15 cellular contexts compared by ENCODE assay signal in genomic region chr5:89309268-89309667, GRCh38.
DNase-seq lines count a peak whose midpoint lies in the region; ATAC-seq and TF ChIP-seq lines count a peak whose summit lies in the region.
"Had no signal": no experiment of that assay in that cellular context is flagged by ENCODE, and none has a peak within 500 bp of the region (broad histone marks: within the 10 kb centered on the region; RNA-seq: fewer than 3 reads in every experiment).

No MANE protein-coding gene starts in this region.

- no peak overlapping the region for H3K4me3 Mint-ChIP-seq in activated B cell treated with CpG ODN at 0.5 μM for 24 hours

- no peak for TF ChIP-seq CTCF in GM06990 (IDR thresholded peaks at IDR 0.05; ENCODE audit: insufficient read depth, low read length, poor library complexity, severe bottlenecking)
- TF ChIP-seq CTCF in activated B cell treated with CpG ODN at 0.5 μM for 24 hours (IDR thresholded peaks at IDR 0.05): no peak

- CTCF ChIA-PET in activated B cell treated with CpG ODN at 0.5 μM for 24 hours (lab: Charles Lee): no interaction called here

- H3K36me3 Mint-ChIP-seq in activated B cell treated with CpG ODN at 0.5 μM for 24 hours (ENCODE audit: low read depth): no peaks in the 10 kb centered on the region

- peaks cover 2% of the 10 kb centered on the region for H3K9me3 Mint-ChIP-seq in activated B cell treated with CpG ODN at 0.5 μM for 24 hours

- DNase-seq in GM06990 (ENCODE audit: extremely low read depth, insufficient read length) (peak; percentile 47), HT1080 (ENCODE audit: low read depth) (peak; percentile 25), activated B cell treated with CpG ODN at 0.5 μM for 24 hours (no peak), kidney tubule cell (ENCODE audit: low spot score) (peak; percentile 55), amniotic stem cell (lab: John Stamatoyannopoulos, UW) (no peak)
- DNase-seq: ACHN, KG1, NCI-H1048, NCI-H146, NCI-H2081, SHP77 treated with DMSO at 0.1 percent for 48 hours, SK-N-SH had no signal

- peak overlapping the region; percentile 88 for H3K27ac Mint-ChIP-seq in activated B cell treated with CpG ODN at 0.5 μM for 24 hours

- peaks cover 53% of the 10 kb centered on the region for H3K4me1 Mint-ChIP-seq in activated B cell treated with CpG ODN at 0.5 μM for 24 hours

- H3K27me3 Mint-ChIP-seq in activated B cell treated with CpG ODN at 0.5 μM for 24 hours: no peaks in the 10 kb centered on the region

- intact Hi-C loops in activated B cell treated with CpG ODN at 0.5 μM for 24 hours (cut with micrococcal nuclease): no loop called here

- POLR2A ChIA-PET in activated B cell treated with CpG ODN at 0.5 μM for 24 hours (lab: Charles Lee): interaction anchor here (0.6 kb wide), 1 partner anchor 168 kb away, joined by 8 read pairs; no protein-coding TSS in a partner anchor

- no peak overlapping the region for H3K4me3 ChIP-seq in GM06990 (replicated peaks; ENCODE audit: low read depth, low read length)

- H3K27me3 ChIP-seq in GM06990 (replicated peaks; ENCODE audit: control insufficient read depth, insufficient read depth, low read length): no peaks in the 10 kb centered on the region

- no peaks in the 10 kb centered on the region for H3K36me3 ChIP-seq in GM06990 (ENCODE audit: control insufficient read depth, insufficient read depth, low read length)

- ATAC-seq in activated B cell treated with CpG ODN at 0.5 μM for 24 hours (ENCODE audit: low read depth) (no peak), GM18517 (IDR thresholded peaks at IDR 0.05; ENCODE audit: unreplicated experiment) (no peak), GM18873 (IDR thresholded peaks at IDR 0.05; ENCODE audit: low FRiP score, unreplicated experiment) (no peak)
- ATAC-seq: HepG2 had no signal

Comparison
In these comparisons a context has a peak if more than half of its experiments do, and no peak if none do; other contexts are left out.
1. DNase-seq: peak in GM06990 (single experiment), HT1080 (single experiment) and kidney tubule cell (single experiment); none in activated B cell treated with CpG ODN at 0.5 μM for 24 hours (single experiment) and amniotic stem cell (single experiment).